ENCODE assay signal across 15 cellular contexts in the genomic region with DNA sequence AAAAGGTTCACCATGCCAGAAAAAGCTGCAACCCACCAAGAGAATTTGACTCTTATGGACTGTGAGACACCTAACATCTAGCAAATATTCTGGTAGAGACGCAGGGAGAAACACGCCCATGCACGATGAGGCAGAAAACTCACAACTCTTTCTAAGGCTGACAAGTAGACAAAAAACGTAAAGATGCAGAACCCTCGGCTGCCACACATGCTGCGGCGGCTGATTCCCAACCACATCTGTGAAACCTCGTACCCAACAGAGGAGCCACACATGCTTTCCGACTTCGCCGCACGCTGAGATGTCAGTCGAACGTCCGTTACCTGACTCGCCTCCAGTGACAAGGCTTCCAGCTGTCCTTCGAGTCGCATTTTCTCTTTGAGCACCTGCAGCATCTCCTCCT. TPM values are rescaled to one million over a fixed set of nuclear protein-coding genes. Genes with fewer than 3 reads are reported as not detected.
DNase-seq lines count a peak whose midpoint lies in the region; ATAC-seq lines count a peak whose summit lies in the region.
"Had no signal": no experiment of that assay in that cellular context is flagged by ENCODE, and none has a peak within 500 bp of the region (broad histone marks: within the 10 kb centered on the region; RNA-seq: fewer than 3 reads in every experiment).

No MANE protein-coding gene starts in this region.

- peak in 2 of 3 donors; percentile 7 to 47 for DNase-seq in right cardiac atrium
- no peak for DNase-seq in cardiac septum (ENCODE audit: low spot score)
- peak in 42 of 61 donors; percentile 6 to 91 (median 40) for DNase-seq in caudate nucleus (lab: John Stamatoyannopoulos, UW)
- DNase-seq in stimulated activated CD4-positive, alpha-beta T cell treated with anti-CD3 and anti-CD28 coated beads, Interleukin-12 subunit alpha, Interleukin-12 subunit beta, amount 100 ng/mL, for 48 hours (ENCODE audit: low read depth in 2 of 3, low spot score in 1 of 3), result peak in 2 of 3 donors; percentile 27 to 38
- DNase-seq in NCI-H187 treated with DMSO at 0.1 percent for 48 hours (lab: John Stamatoyannopoulos, UW), result no peak
- DNase-seq in activated gamma-delta T cell (lab: John Stamatoyannopoulos, UW), result no peak
- DNase-seq in NOMO-1 treated with DMSO at 0.1 percent for 48 hours (lab: John Stamatoyannopoulos, UW; ENCODE audit: unreplicated experiment), result no peak
- DNase-seq: cortex of kidney, mesenchymal stem cell, NCI-H146, NCI-H2227 treated with DMSO at 0.1 percent for 48 hours, Peyer's patch, psoas muscle had no signal

- no peaks in the 10 kb centered on the region for H3K4me1 ChIP-seq in right cardiac atrium (ENCODE audit: control insufficient read depth, insufficient read depth, low read length)
- H3K4me1 ChIP-seq: Peyer's patch, psoas muscle had no signal

- intact Hi-C loops in right cardiac atrium (cut with DNase I), result no loop called here
- intact Hi-C loops in cardiac septum (cut with DNase I), result no loop called here

- no peaks in the 10 kb centered on the region for H3K9me3 ChIP-seq in right cardiac atrium (ENCODE audit: control insufficient read depth, low read length)
- H3K9me3 ChIP-seq: Peyer's patch, psoas muscle had no signal

- H3K27ac ChIP-seq in right cardiac atrium (ENCODE audit: low read length), result no peak overlapping the region
- no peak overlapping the region for H3K27ac ChIP-seq in caudate nucleus (ENCODE audit: low read depth, low read length)
- H3K27ac ChIP-seq: epithelial cell of prostate, Peyer's patch, psoas muscle had no signal

- 89% methylated on average over 18 of the region's 18 CpGs for WGBS in right cardiac atrium

- H3K4me3 ChIP-seq in right cardiac atrium (ENCODE audit: low read length), result no peak overlapping the region
- H3K4me3 ChIP-seq: Peyer's patch, psoas muscle had no signal

- no peaks in the 10 kb centered on the region for H3K27me3 ChIP-seq in right cardiac atrium (ENCODE audit: control insufficient read depth, insufficient read depth)
- H3K27me3 ChIP-seq: Peyer's patch had no signal

- no peak for ATAC-seq in right cardiac atrium
- no peak for ATAC-seq in GM21526 (IDR thresholded peaks at IDR 0.05; ENCODE audit: low FRiP score, unreplicated experiment)

RNA-seq across cellular contexts. Expression of gene GOLGA3, which starts 21.8 kb away (rescaled TPM):
- total RNA-seq in right cardiac atrium (10 to 100 TPM; 28.0 to 49.8 (median 37.2) TPM), cardiac septum (50.1 TPM)
- 14.6 TPM for polyA plus RNA-seq in right cardiac atrium

RNA-seq across cellular contexts. Expression of gene ANKLE2, which starts 45.2 kb away (rescaled TPM):
- total RNA-seq in right cardiac atrium (10 to 100 TPM; 24.8 to 34.1 (median 26.6) TPM), cardiac septum (31.4 TPM)
- 17.7 TPM for polyA plus RNA-seq in right cardiac atrium

Comparison
In these comparisons a context has a peak if more than half of its experiments do, and no peak if none do; other contexts are left out.
1. DNase-seq: peak in right cardiac atrium (2 of 3), caudate nucleus (42 of 61) and stimulated activated CD4-positive, alpha-beta T cell treated with anti-CD3 and anti-CD28 coated beads, Interleukin-12 subunit alpha, Interleukin-12 subunit beta, amount 100 ng/mL, for 48 hours (2 of 3); none in cardiac septum (single experiment), NCI-H187 treated with DMSO at 0.1 percent for 48 hours (single experiment), activated gamma-delta T cell (single experiment) and NOMO-1 treated with DMSO at 0.1 percent for 48 hours (single experiment).